Comparison of ENCODE assay signal across 30 cellular contexts in genomic region chr3:125076464-125076863, GRCh38.
"Had no signal": no experiment of that assay in that cellular context is flagged by ENCODE, and none has a peak within 500 bp of the region (broad histone marks: within the 10 kb centered on the region; RNA-seq: fewer than 3 reads in every experiment).

No MANE protein-coding gene starts in this region.

- H3K4me1 ChIP-seq: ascending aorta, pancreas, prostate gland had no signal

- H3K27ac ChIP-seq: ascending aorta, coronary artery, pancreas, prostate gland, skin epidermis, thoracic aorta had no signal

- H3K36me3 Mint-ChIP-seq: activated naive CD4-positive, alpha-beta T cell treated with anti-CD3 and anti-CD28 coated beads, Interleukin-2, amount 10 ng/mL, durations not matched to agents 7 days and 5 days; brain; memory B cell had no signal

- H3K36me3 ChIP-seq: ascending aorta, cardiac muscle cell, pancreas, prostate gland, thoracic aorta had no signal

- H3K9me3 Mint-ChIP-seq: activated B cell treated with CpG ODN at 0.5 μM for 24 hours; activated naive CD4-positive, alpha-beta T cell treated with anti-CD3 and anti-CD28 coated beads, Interleukin-2, amount 10 ng/mL, durations not matched to agents 7 days and 5 days; activated naive CD8-positive, alpha-beta T cell treated with anti-CD3 and anti-CD28 coated beads, Interleukin-2, amount 10 ng/mL, durations not matched to agents 7 days and 5 days; activated T-cell treated with anti-CD3 and anti-CD28 coated beads, Interleukin-2, amount 50 U/mL, for 24 hours; memory B cell; nephron; stimulated activated naive CD8-positive, alpha-beta T cell treated with anti-CD3 and anti-CD28 coated beads, Interleukin-15, Interleukin-2, amounts not matched to agents 100 ng/mL and 50 ng/mL, for 24 hours had no signal

- H3K4me3 Mint-ChIP-seq: activated B cell treated with CpG ODN at 0.5 μM for 24 hours; activated CD4-positive, alpha-beta T cell treated with anti-CD3 and anti-CD28 coated beads for 36 hours; activated naive CD4-positive, alpha-beta T cell treated with anti-CD3 and anti-CD28 coated beads, Interleukin-2, amount 10 ng/mL, durations not matched to agents 7 days and 5 days; activated naive CD8-positive, alpha-beta T cell treated with anti-CD3 and anti-CD28 coated beads, Interleukin-2, amount 10 ng/mL, durations not matched to agents 7 days and 5 days; activated T-cell treated with anti-CD3 and anti-CD28 coated beads, Interleukin-2, amount 50 U/mL, for 24 hours; brain; memory B cell; nephron; stimulated activated naive CD8-positive, alpha-beta T cell treated with anti-CD3 and anti-CD28 coated beads, Interleukin-15, Interleukin-2, amounts not matched to agents 100 ng/mL and 50 ng/mL, for 24 hours had no signal

- H3K4me1 Mint-ChIP-seq: activated CD4-positive, alpha-beta T cell treated with anti-CD3 and anti-CD28 coated beads for 36 hours; nephron had no signal

- H3K9me3 ChIP-seq: ascending aorta, pancreas, prostate gland, thoracic aorta had no signal

- H3K27me3 ChIP-seq: ascending aorta, cardiac muscle cell, pancreas had no signal

- H3K4me3 ChIP-seq: ascending aorta, cardiac muscle cell, coronary artery, pancreas, prostate gland, skin epidermis, thoracic aorta had no signal

- DNase-seq: activated B cell treated with CpG ODN at 0.5 μM for 24 hours; activated CD4-positive, alpha-beta T cell treated with anti-CD3 and anti-CD28 coated beads for 36 hours; activated CD4-positive, alpha-beta T cell treated with anti-CD3 and anti-CD28 coated beads, Interleukin-2, amount 50 U/mL, for 48 hours; activated CD8-positive, alpha-beta memory T cell treated with anti-CD3 and anti-CD28 coated beads, Interleukin-2, amount 50 U/mL, for 48 hours; activated gamma-delta T cell; activated naive CD4-positive, alpha-beta T cell treated with anti-CD3 and anti-CD28 coated beads, Interleukin-2, amount 10 ng/mL, durations not matched to agents 7 days and 5 days; activated naive CD8-positive, alpha-beta T cell treated with anti-CD3 and anti-CD28 coated beads, Interleukin-2, amount 10 ng/mL, durations not matched to agents 7 days and 5 days; activated T-cell treated with anti-CD3 and anti-CD28 coated beads, Interleukin-2, amount 50 U/mL, for 24 hours; foreskin fibroblast; hippocampal formation; kidney; left colon; pancreas; retina; stimulated activated CD4-positive, alpha-beta T cell treated with anti-CD3 and anti-CD28 coated beads, Interleukin-12 subunit alpha, Interleukin-12 subunit beta, amount 100 ng/mL, for 4 hours; stimulated activated CD4-positive, alpha-beta T cell treated with anti-CD3 and anti-CD28 coated beads, Interleukin-4, amount 100 ng/mL, for 1 hour; T-helper 2 cell; trophoblast cell had no signal

- H3K27me3 Mint-ChIP-seq: activated B cell treated with CpG ODN at 0.5 μM for 24 hours; activated CD4-positive, alpha-beta T cell treated with anti-CD3 and anti-CD28 coated beads for 36 hours; activated naive CD8-positive, alpha-beta T cell treated with anti-CD3 and anti-CD28 coated beads, Interleukin-2, amount 10 ng/mL, durations not matched to agents 7 days and 5 days; activated T-cell treated with anti-CD3 and anti-CD28 coated beads, Interleukin-2, amount 50 U/mL, for 24 hours; memory B cell; stimulated activated naive CD8-positive, alpha-beta T cell treated with anti-CD3 and anti-CD28 coated beads, Interleukin-15, Interleukin-2, amounts not matched to agents 100 ng/mL and 50 ng/mL, for 24 hours had no signal

- ATAC-seq: activated CD4-positive, alpha-beta T cell treated with anti-CD3 and anti-CD28 coated beads for 36 hours; esophagus mucosa; left colon; pancreas; sciatic nerve had no signal

- H3K27ac Mint-ChIP-seq: activated B cell treated with CpG ODN at 0.5 μM for 24 hours; activated CD4-positive, alpha-beta T cell treated with anti-CD3 and anti-CD28 coated beads for 36 hours; activated naive CD4-positive, alpha-beta T cell treated with anti-CD3 and anti-CD28 coated beads, Interleukin-2, amount 10 ng/mL, durations not matched to agents 7 days and 5 days; activated naive CD8-positive, alpha-beta T cell treated with anti-CD3 and anti-CD28 coated beads, Interleukin-2, amount 10 ng/mL, durations not matched to agents 7 days and 5 days; activated T-cell treated with anti-CD3 and anti-CD28 coated beads, Interleukin-2, amount 50 U/mL, for 24 hours; memory B cell; nephron; stimulated activated naive CD8-positive, alpha-beta T cell treated with anti-CD3 and anti-CD28 coated beads, Interleukin-15, Interleukin-2, amounts not matched to agents 100 ng/mL and 50 ng/mL, for 24 hours had no signal
